In the genomic region with DNA sequence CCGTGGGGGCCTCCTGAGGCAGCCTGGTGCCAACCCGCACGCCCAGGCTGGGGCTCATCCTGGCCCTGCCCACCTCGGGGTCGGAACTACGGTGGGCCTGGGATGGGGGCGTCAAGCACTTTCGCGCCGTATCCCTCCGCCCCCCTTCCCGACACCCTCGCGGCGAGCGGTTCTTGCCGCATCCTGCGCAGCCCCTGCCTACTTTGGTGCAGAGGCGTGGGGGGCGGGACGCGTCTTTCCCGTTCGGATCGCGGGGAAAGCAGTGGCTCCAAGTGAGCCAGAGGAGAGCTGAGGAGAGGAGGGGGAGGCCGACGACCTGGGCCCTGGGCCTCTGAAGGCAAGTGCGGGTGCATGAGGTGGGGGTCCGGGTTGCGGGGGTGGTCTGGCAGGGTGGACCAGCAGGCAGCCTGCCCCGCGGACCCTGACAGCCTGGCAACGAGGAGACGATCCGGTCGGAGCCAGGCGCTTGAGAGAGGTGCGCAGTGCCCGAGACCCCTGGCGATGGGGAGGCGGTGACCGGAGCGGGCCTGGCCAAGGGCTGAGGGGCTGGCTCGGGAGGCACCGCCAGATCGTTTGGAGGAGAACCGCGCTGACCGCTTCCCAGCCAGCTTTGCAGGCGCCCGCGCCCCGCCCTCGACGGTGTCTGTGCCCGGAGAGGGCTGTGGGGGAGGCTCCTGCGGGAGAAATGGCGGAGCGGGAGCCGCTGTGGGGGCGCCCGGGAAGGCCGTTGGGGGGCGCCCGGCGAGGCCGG, we compare ENCODE assay signal across 8 cellular contexts. TPM values are rescaled to one million over a fixed set of nuclear protein-coding genes. Genes with fewer than 3 reads are reported as not detected.
A peak's percentile ranks its signal among the peaks of the same experiment; 100 is the strongest.
DNase-seq lines count a peak whose midpoint lies in the region; TF ChIP-seq lines count a peak whose summit lies in the region.

Gene GPRASP2, plus strand, starts transcription at position 233 of the 751 bp plus-strand sequence. CDS start 2,422 bp downstream, outside the sequence.

- TF ChIP-seq CTCF in HL-60 (IDR thresholded peaks at IDR 0.05; ENCODE audit: insufficient read depth, low read length) (no peak), esophagus muscularis mucosa (IDR thresholded peaks at IDR 0.05) (no peak), type B pancreatic cell (conservative IDR thresholded peaks at IDR 0.05) (no peak)

- H3K27ac Mint-ChIP-seq in type B pancreatic cell, result peak within 1 kb of the TSS; percentile 82

- DNase-seq in COR-L47 (lab: John Stamatoyannopoulos, UW), result peak; percentile 7
- DNase-seq in HL-60 (ENCODE audit: low read depth in 1 of 2, low spot score in 1 of 2), result no peak
- DNase-seq in activated CD8-positive, alpha-beta memory T cell treated with anti-CD3 and anti-CD28 coated beads for 24 hours, result peak; percentile 59
- no peak for DNase-seq in esophagus muscularis mucosa (ENCODE audit: extremely low spot score)
- DNase-seq in type B pancreatic cell (ENCODE audit: extremely low spot score, unreplicated experiment), result no peak
- no peak for DNase-seq in GM19238 (ENCODE audit: insufficient read length, low spot score)
- no peak for DNase-seq in T1000 (lab: John Stamatoyannopoulos, UW)

- peak within 1 kb of the TSS; percentile 93 for H3K4me3 Mint-ChIP-seq in type B pancreatic cell

- peaks cover 10% of the 10 kb centered on the region for H3K36me3 Mint-ChIP-seq in type B pancreatic cell

- 37% methylated on average over 16 of the region's 68 CpGs for WGBS in esophagus muscularis mucosa

- peak within 1 kb of the TSS; percentile 68 to 69 for H3K9ac ChIP-seq in mucosa of rectum (ENCODE audit: low read depth in 1 of 2, low read length in 2 of 2)

- H3K36me3 ChIP-seq in esophagus muscularis mucosa, result no peaks in the 10 kb centered on the region
- no peaks in the 10 kb centered on the region for H3K36me3 ChIP-seq in mucosa of rectum (ENCODE audit: control insufficient read depth in 2 of 2, insufficient read depth in 2 of 2, low read length in 2 of 2)

- peaks cover 5% of the 10 kb centered on the region for H3K4me1 Mint-ChIP-seq in type B pancreatic cell (ENCODE audit: unreplicated experiment)

- peaks cover 0 to 11% (median 8%) of the 10 kb centered on the region in 4 donors for H3K4me1 ChIP-seq in esophagus muscularis mucosa
- no peaks in the 10 kb centered on the region for H3K4me1 ChIP-seq in mucosa of rectum (ENCODE audit: control insufficient read depth in 2 of 2, insufficient read depth in 2 of 2, low read length in 2 of 2)

- no peak for TF ChIP-seq EP300 in esophagus muscularis mucosa (IDR thresholded peaks at IDR 0.05)

- H3K27ac ChIP-seq in HL-60 (replicated peaks), result no peak within 1 kb of the TSS
- peak within 1 kb of the TSS; percentile 83 to 91 (median 87) for H3K27ac ChIP-seq in esophagus muscularis mucosa (replicated peaks in 1 of 4)
- H3K27ac ChIP-seq in mucosa of rectum (ENCODE audit: low read depth in 2 of 2, low read length in 2 of 2), result peak within 1 kb of the TSS; percentile 47 to 56

- no peaks in the 10 kb centered on the region for H3K9me3 ChIP-seq in esophagus muscularis mucosa
- H3K9me3 ChIP-seq in mucosa of rectum (ENCODE audit: control insufficient read depth in 2 of 2, low read length in 2 of 2), result no peaks in the 10 kb centered on the region

- intact Hi-C loops in esophagus muscularis mucosa (cut with DNase I), result no loop called here

- no peaks in the 10 kb centered on the region for H3K9me3 Mint-ChIP-seq in type B pancreatic cell

- peak within 1 kb of the TSS; percentile 32 for H3K4me3 ChIP-seq in HL-60 (replicated peaks; ENCODE audit: insufficient read depth, low read length)
- peak within 1 kb of the TSS; percentile 65 to 76 (median 66) for H3K4me3 ChIP-seq in esophagus muscularis mucosa
- peak within 1 kb of the TSS; percentile 67 to 77 for H3K4me3 ChIP-seq in mucosa of rectum (ENCODE audit: low read length in 2 of 2)

- H3K27me3 ChIP-seq in HL-60 (ENCODE audit: insufficient read depth, poor library complexity, severe bottlenecking) (peaks cover under 1% of the 10 kb centered on the region), esophagus muscularis mucosa (no peaks in the 10 kb centered on the region), mucosa of rectum (ENCODE audit: control insufficient read depth in 2 of 2, insufficient read depth in 2 of 2, low read length in 2 of 2) (no peaks in the 10 kb centered on the region)

- H3K27me3 Mint-ChIP-seq in type B pancreatic cell, result peaks cover 6% of the 10 kb centered on the region

- TF ChIP-seq POLR2A in esophagus muscularis mucosa (IDR thresholded peaks at IDR 0.05; ENCODE audit: low read depth), result no peak

RNA-seq across cellular contexts. Expression of gene GPRASP2, which starts in this region (rescaled TPM):
- total RNA-seq in esophagus muscularis mucosa, result 10 to 100 TPM in 3 of 4 donors, 1 to 10 TPM in 1; 5.4 to 14.9 (median 10.7) TPM
- total RNA-seq in type B pancreatic cell (ENCODE audit: low replicate concordance), result 8.5 and 16.3 TPM in 2 replicates

Comparison
In these comparisons a context has a peak if more than half of its experiments do, and no peak if none do; other contexts are left out.
1. DNase-seq: peak in COR-L47 (single experiment) and activated CD8-positive, alpha-beta memory T cell treated with anti-CD3 and anti-CD28 coated beads for 24 hours (single experiment); none in HL-60 (0 of 2), esophagus muscularis mucosa (single experiment), type B pancreatic cell (single experiment), GM19238 (single experiment) and T1000 (single experiment).
2. Peak in every context shown above with its lines, with median percentiles within 50 percentile points of each other: H3K4me3 ChIP-seq.